9 cellular contexts compared by ENCODE assay signal in genomic region chr2:71330585-71331330, GRCh38. TPM values are rescaled to one million over a fixed set of nuclear protein-coding genes. Genes with fewer than 3 reads are reported as not detected.
DNase-seq lines count a peak whose midpoint lies in the region; ATAC-seq and TF ChIP-seq lines count a peak whose summit lies in the region.
"Had no signal": no experiment of that assay in that cellular context is flagged by ENCODE, and none has a peak within 500 bp of the region (broad histone marks: within the 10 kb centered on the region; RNA-seq: fewer than 3 reads in every experiment).

No MANE protein-coding gene starts in this region.

- peak overlapping the region; percentile 100 for H3K27ac Mint-ChIP-seq in T-helper 1 cell treated with Interleukin-12 subunit alpha and Interleukin-12 subunit beta and Interleukin-4 antibody, amounts not matched to agents 30 μg/mL and 1 μg/mL, for 36 hours
- H3K27ac Mint-ChIP-seq in T-helper 17 cell: peak overlapping the region; percentile 96
- no peak overlapping the region for H3K27ac Mint-ChIP-seq in stimulated activated naive B cell treated with anti-CD40 and anti-IgM and Interleukin-4, amounts not matched to agents 10 μg/mL and 1 μg/mL and 100 μg/mL, for 72 hours

- H3K4me3 ChIP-seq in fibroblast of pulmonary artery (replicated peaks; ENCODE audit: low read depth, low read length): no peak overlapping the region

- peaks cover 14% of the 10 kb centered on the region for H3K27me3 Mint-ChIP-seq in T-helper 1 cell treated with Interleukin-12 subunit alpha and Interleukin-12 subunit beta and Interleukin-4 antibody, amounts not matched to agents 30 μg/mL and 1 μg/mL, for 36 hours (ENCODE audit: low read depth)
- H3K27me3 Mint-ChIP-seq in T-helper 17 cell: no peaks in the 10 kb centered on the region
- H3K27me3 Mint-ChIP-seq in stimulated activated naive B cell treated with anti-CD40 and anti-IgM and Interleukin-4, amounts not matched to agents 10 μg/mL and 1 μg/mL and 100 μg/mL, for 72 hours: no peaks in the 10 kb centered on the region

- no peak for TF ChIP-seq CTCF in fibroblast of pulmonary artery (IDR thresholded peaks at IDR 0.05; ENCODE audit: low read length, missing control alignments)

- H3K9me3 Mint-ChIP-seq in T-helper 1 cell treated with Interleukin-12 subunit alpha and Interleukin-12 subunit beta and Interleukin-4 antibody, amounts not matched to agents 30 μg/mL and 1 μg/mL, for 36 hours: no peaks in the 10 kb centered on the region
- H3K9me3 Mint-ChIP-seq in stimulated activated naive B cell treated with anti-CD40 and anti-IgM and Interleukin-4, amounts not matched to agents 10 μg/mL and 1 μg/mL and 100 μg/mL, for 72 hours: no peaks in the 10 kb centered on the region

- H3K9me3 ChIP-seq in T-helper 17 cell (ENCODE audit: control insufficient read depth, low read length, poor library complexity, severe bottlenecking): peaks cover 3% of the 10 kb centered on the region
- H3K9me3 ChIP-seq: adrenal gland had no signal

- no peak for ATAC-seq in T-helper 17 cell
- ATAC-seq in stimulated activated naive B cell treated with anti-CD40 and anti-IgM and Interleukin-4, amounts not matched to agents 10 μg/mL and 1 μg/mL and 100 μg/mL, for 72 hours (replicated peaks): no peak
- no peak for ATAC-seq in GM18511 (IDR thresholded peaks at IDR 0.05; ENCODE audit: unreplicated experiment)
- no peak for ATAC-seq in GM19035 (IDR thresholded peaks at IDR 0.05; ENCODE audit: unreplicated experiment)

- peaks cover 22% of the 10 kb centered on the region for H3K4me1 Mint-ChIP-seq in T-helper 1 cell treated with Interleukin-12 subunit alpha and Interleukin-12 subunit beta and Interleukin-4 antibody, amounts not matched to agents 30 μg/mL and 1 μg/mL, for 36 hours (ENCODE audit: low read depth)
- peaks cover 21% of the 10 kb centered on the region for H3K4me1 Mint-ChIP-seq in T-helper 17 cell
- H3K4me1 Mint-ChIP-seq in stimulated activated naive B cell treated with anti-CD40 and anti-IgM and Interleukin-4, amounts not matched to agents 10 μg/mL and 1 μg/mL and 100 μg/mL, for 72 hours: peaks cover 12 to 16% of the 10 kb centered on the region in 2 donors

- DNase-seq in T-helper 1 cell (no peak), T-helper 17 cell (no peak), fibroblast of pulmonary artery (ENCODE audit: low read depth) (peak; percentile 23), NCI-H510A treated with DMSO at 0.1 percent for 48 hours (lab: John Stamatoyannopoulos, UW) (no peak)
- DNase-seq in stimulated activated naive B cell treated with anti-CD40 and anti-IgM and Interleukin-4, amounts not matched to agents 10 μg/mL and 1 μg/mL and 100 μg/mL, for 72 hours: no peak

- H3K36me3 Mint-ChIP-seq in T-helper 1 cell treated with Interleukin-12 subunit alpha and Interleukin-12 subunit beta and Interleukin-4 antibody, amounts not matched to agents 30 μg/mL and 1 μg/mL, for 36 hours (ENCODE audit: low read depth): peaks cover 16% of the 10 kb centered on the region
- peaks cover 6% of the 10 kb centered on the region for H3K36me3 Mint-ChIP-seq in T-helper 17 cell (ENCODE audit: low read depth)
- peaks cover 8 to 16% of the 10 kb centered on the region in 2 donors for H3K36me3 Mint-ChIP-seq in stimulated activated naive B cell treated with anti-CD40 and anti-IgM and Interleukin-4, amounts not matched to agents 10 μg/mL and 1 μg/mL and 100 μg/mL, for 72 hours

- peak overlapping the region; percentile 100 for H3K4me3 Mint-ChIP-seq in T-helper 1 cell treated with Interleukin-12 subunit alpha and Interleukin-12 subunit beta and Interleukin-4 antibody, amounts not matched to agents 30 μg/mL and 1 μg/mL, for 36 hours
- H3K4me3 Mint-ChIP-seq in T-helper 17 cell: peak overlapping the region; percentile 97
- H3K4me3 Mint-ChIP-seq in stimulated activated naive B cell treated with anti-CD40 and anti-IgM and Interleukin-4, amounts not matched to agents 10 μg/mL and 1 μg/mL and 100 μg/mL, for 72 hours: peak overlapping the region; percentile 89 to 100

RNA-seq across cellular contexts. Expression of gene ZNF638, which starts 0.8 kb away (rescaled TPM):
- total RNA-seq in T-helper 17 cell: 100 to 1,000 TPM in 1 of 2 donors, 10 to 100 TPM in 1; 93.7 to 104 TPM
